Comparison of ENCODE assay signal across 21 cellular contexts in genomic region chr6:13384506-13384905, GRCh38. TPM values are rescaled to one million over a fixed set of nuclear protein-coding genes. Genes with fewer than 3 reads are reported as not detected.
A peak's percentile ranks its signal among the peaks of the same experiment; 100 is the strongest.
DNase-seq lines count a peak whose midpoint lies in the region; ATAC-seq and TF ChIP-seq lines count a peak whose summit lies in the region.
"Had no signal": no experiment of that assay in that cellular context is flagged by ENCODE, and none has a peak within 500 bp of the region (broad histone marks: within the 10 kb centered on the region; RNA-seq: fewer than 3 reads in every experiment).

No MANE protein-coding gene starts in this region.

- no peaks in the 10 kb centered on the region for H3K36me3 ChIP-seq in KMS-11 (ENCODE audit: insufficient read depth)

- H3K4me1 Mint-ChIP-seq in natural killer cell treated with Interleukin-12 subunit alpha and Interleukin-12 subunit beta and Interleukin-15 and Interleukin-18, amount 100 ng/mL, for 72 hours (ENCODE audit: low read depth in 2 of 2), result peaks cover 49 to 63% of the 10 kb centered on the region in 2 donors

- no peaks in the 10 kb centered on the region for H4K20me1 ChIP-seq in KMS-11 (ENCODE audit: insufficient read depth)

- H3K27me3 Mint-ChIP-seq in natural killer cell treated with Interleukin-12 subunit alpha and Interleukin-12 subunit beta and Interleukin-15 and Interleukin-18, amount 100 ng/mL, for 72 hours, result no peaks in the 10 kb centered on the region
- H3K27me3 Mint-ChIP-seq: CD4-positive, alpha-beta T cell had no signal

- no peak overlapping the region for H3K4me3 Mint-ChIP-seq in natural killer cell treated with Interleukin-12 subunit alpha and Interleukin-12 subunit beta and Interleukin-15 and Interleukin-18, amount 100 ng/mL, for 72 hours
- H3K4me3 Mint-ChIP-seq: CD4-positive, alpha-beta T cell had no signal

- H3K79me2 ChIP-seq in KMS-11 (ENCODE audit: insufficient read depth, low read depth), result no peaks in the 10 kb centered on the region

- peak overlapping the region; percentile 90; the same call in 1 of the 2 replicates for H3K27ac ChIP-seq in KMS-11
- H3K27ac ChIP-seq in coronary artery, result no peak overlapping the region
- H3K27ac ChIP-seq: BLaER1 treated with 17β-estradiol and CSF1 and Interleukin-3, amounts not matched to agents 10 nM and 100 nM; RWPE1 had no signal

- peak overlapping the region; percentile 83; the same call in 1 of the 2 replicates for H3K4me2 ChIP-seq in KMS-11
- H3K4me2 ChIP-seq: BLaER1 treated with 17β-estradiol and CSF1 and Interleukin-3, amounts not matched to agents 10 nM and 100 nM had no signal

- H3K9ac ChIP-seq in KMS-11, result no peak overlapping the region
- H3K9ac ChIP-seq: BLaER1 treated with 17β-estradiol and CSF1 and Interleukin-3, amounts not matched to agents 10 nM and 100 nM had no signal

- ATAC-seq in left lobe of liver (no peak), HG03045 (IDR thresholded peaks at IDR 0.05; ENCODE audit: unreplicated experiment) (no peak), GM19463 (IDR thresholded peaks at IDR 0.05; ENCODE audit: unreplicated experiment) (no peak), GM19467 (IDR thresholded peaks at IDR 0.05; ENCODE audit: unreplicated experiment) (no peak)
- ATAC-seq in natural killer cell treated with Interleukin-12 subunit alpha and Interleukin-12 subunit beta and Interleukin-15 and Interleukin-18, amount 100 ng/mL, for 72 hours, result no peak
- ATAC-seq: HCT116, HepG2, K562, Panc1 had no signal

- H3K9me3 Mint-ChIP-seq in natural killer cell treated with Interleukin-12 subunit alpha and Interleukin-12 subunit beta and Interleukin-15 and Interleukin-18, amount 100 ng/mL, for 72 hours, result no peaks in the 10 kb centered on the region
- H3K9me3 Mint-ChIP-seq: CD4-positive, alpha-beta T cell had no signal

- peak; percentile 33 for DNase-seq in coronary artery (ENCODE audit: low spot score)
- DNase-seq in left lobe of liver (ENCODE audit: low spot score), result peak; percentile 34
- DNase-seq in natural killer cell treated with Interleukin-12 subunit alpha and Interleukin-12 subunit beta and Interleukin-15 and Interleukin-18, amount 100 ng/mL, for 72 hours (ENCODE audit: low spot score), result no peak
- DNase-seq in NCI-H524 (lab: John Stamatoyannopoulos, UW), result no peak
- DNase-seq: CD4-positive, alpha-beta T cell; MV-4-11; NCI-H1105; NCI-H2029 treated with DMSO at 0.1 percent for 48 hours; NCI-H446 treated with DMSO at 0.1 percent for 48 hours; NCI-H526 treated with DMSO at 0.1 percent for 48 hours; SHP77 had no signal

- peak overlapping the region; percentile 25 to 88 for H3K27ac Mint-ChIP-seq in natural killer cell treated with Interleukin-12 subunit alpha and Interleukin-12 subunit beta and Interleukin-15 and Interleukin-18, amount 100 ng/mL, for 72 hours
- H3K27ac Mint-ChIP-seq: CD4-positive, alpha-beta T cell had no signal

- H3K36me3 Mint-ChIP-seq in natural killer cell treated with Interleukin-12 subunit alpha and Interleukin-12 subunit beta and Interleukin-15 and Interleukin-18, amount 100 ng/mL, for 72 hours, result no peaks in the 10 kb centered on the region

- no peaks in the 10 kb centered on the region for H3K27me3 ChIP-seq in KMS-11 (ENCODE audit: insufficient read depth, low read depth)
- H3K27me3 ChIP-seq: BLaER1 treated with 17β-estradiol and CSF1 and Interleukin-3, amounts not matched to agents 10 nM and 100 nM had no signal

- TF ChIP-seq CTCF in KMS-11 (conservative IDR thresholded peaks at IDR 0.05; ENCODE audit: low read depth, low read length) (no peak), coronary artery (IDR thresholded peaks at IDR 0.05) (no peak)

- no peak overlapping the region; the same call in 1 of the 2 replicates for H2AFZ ChIP-seq in KMS-11 (ENCODE audit: low read depth)

- H3K4me3 ChIP-seq in KMS-11 (IDR thresholded peaks at IDR 0.05; ENCODE audit: insufficient read depth, low read depth, low read length) (no peak overlapping the region), coronary artery (no peak overlapping the region)
- H3K4me3 ChIP-seq: BLaER1 treated with 17β-estradiol and CSF1 and Interleukin-3, amounts not matched to agents 10 nM and 100 nM; K562 had no signal

- peaks cover 41% of the 10 kb centered on the region for H3K4me1 ChIP-seq in KMS-11 (ENCODE audit: low read depth, poor library complexity, severe bottlenecking)
- H3K4me1 ChIP-seq: BLaER1 treated with 17β-estradiol and CSF1 and Interleukin-3, amounts not matched to agents 10 nM and 100 nM had no signal

RNA-seq across cellular contexts. Expression of gene TBC1D7, which starts 56.2 kb away (rescaled TPM):
- 10.4 TPM for total RNA-seq in left lobe of liver
- 10 to 100 TPM; 21.8 to 23.4 TPM for total RNA-seq in natural killer cell treated with Interleukin-12 subunit alpha and Interleukin-12 subunit beta and Interleukin-15 and Interleukin-18, amount 100 ng/mL, for 72 hours

Comparison
In these comparisons a context has a peak if more than half of its experiments do, and no peak if none do; other contexts are left out.
1. DNase-seq: peak in coronary artery (single experiment) and left lobe of liver (single experiment); none in natural killer cell treated with Interleukin-12 subunit alpha and Interleukin-12 subunit beta and Interleukin-15 and Interleukin-18, amount 100 ng/mL, for 72 hours (single experiment) and NCI-H524 (0 of 2).